ENCODE assay signal across 8 cellular contexts in the genomic region with DNA sequence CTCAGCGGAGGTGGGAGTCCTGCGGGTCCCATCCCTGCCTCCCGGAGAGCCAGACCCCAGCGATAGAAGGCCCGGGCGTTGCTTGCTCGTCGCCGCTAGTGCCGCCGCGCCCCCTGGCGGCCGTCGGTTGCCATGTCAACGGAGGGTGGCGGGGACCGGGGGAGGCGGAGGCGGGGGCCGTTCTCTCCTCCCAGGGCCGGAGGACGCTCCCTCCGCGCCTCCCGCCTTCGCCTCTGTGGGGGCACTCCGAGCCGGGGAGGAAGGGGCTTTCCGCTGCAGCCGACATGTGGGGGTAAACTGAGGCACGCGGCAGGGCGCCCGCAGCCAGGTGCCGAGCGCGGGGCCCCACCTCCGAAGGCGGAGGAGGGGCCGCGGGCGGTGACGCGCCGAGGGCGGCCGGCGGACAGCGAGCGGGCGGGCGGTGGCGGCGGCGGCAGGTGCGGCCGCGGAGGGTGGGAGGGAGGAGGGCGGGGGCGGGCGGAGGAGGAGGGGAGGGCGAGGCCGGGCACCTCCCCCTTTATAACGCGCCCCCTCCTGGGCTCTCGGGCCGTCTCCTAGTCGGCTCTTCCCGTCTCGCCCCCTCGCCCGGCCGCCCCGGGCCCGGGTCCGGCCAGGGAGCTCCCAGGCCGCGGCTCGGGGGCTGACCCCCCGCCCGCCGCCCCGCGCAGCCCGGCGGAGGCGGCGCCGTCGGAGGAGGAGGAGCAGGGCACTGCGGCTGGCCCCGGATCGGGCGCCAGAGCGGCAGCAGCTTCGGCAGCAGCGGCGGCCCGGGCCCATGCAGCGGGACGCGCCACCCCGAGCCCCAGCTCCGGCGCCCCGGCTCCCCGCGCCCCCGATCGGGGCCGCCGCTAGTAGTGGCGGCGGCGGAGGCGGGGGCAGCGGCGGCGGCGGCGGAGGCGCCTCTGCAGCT.
DNase-seq lines count a peak whose midpoint lies in the region; ATAC-seq lines count a peak whose summit lies in the region.

No MANE protein-coding gene starts in this region.

- H3K9ac ChIP-seq in HUES6 (ENCODE audit: low read length), result peak overlapping the region; percentile 34
- H3K9ac ChIP-seq in mucosa of rectum (ENCODE audit: low read depth in 1 of 2, low read length in 2 of 2), result peak overlapping the region; percentile 56 to 91

- peak; percentile 43 for ATAC-seq in GM21423 (IDR thresholded peaks at IDR 0.05; ENCODE audit: unreplicated experiment)

- DNase-seq in DMS 273 (lab: John Stamatoyannopoulos, UW; ENCODE audit: unreplicated experiment), result peak; percentile 93
- DNase-seq in OCI-M1 (lab: John Stamatoyannopoulos, UW), result peak; percentile 89
- DNase-seq in activated T-cell treated with anti-CD3 and anti-CD28 coated beads for 48 hours (ENCODE audit: low read depth), result peak; percentile 86
- DNase-seq in epithelial cell of prostate (ENCODE audit: low read depth, low spot score), result no peak
- peak; percentile 92 for DNase-seq in stimulated activated CD8-positive, alpha-beta memory T cell treated with anti-CD3 and anti-CD28 coated beads, Interleukin-4, amount 100 ng/mL, for 48 hours

- H3K4me1 ChIP-seq in HUES6 (ENCODE audit: control insufficient read depth, insufficient read depth, low read length) (peaks cover 12% of the 10 kb centered on the region), mucosa of rectum (ENCODE audit: control insufficient read depth in 2 of 2, insufficient read depth in 2 of 2, low read length in 2 of 2) (peaks cover 10 to 18% of the 10 kb centered on the region in 2 donors)

- H3K4me3 ChIP-seq in HUES6 (ENCODE audit: low read depth, low read length) (peak overlapping the region; percentile 98), mucosa of rectum (ENCODE audit: low read length in 2 of 2) (peak overlapping the region; percentile 71 to 89)

- no peak overlapping the region for H3K27ac ChIP-seq in HUES6 (ENCODE audit: low read depth, low read length)
- peak overlapping the region; percentile 93 for H3K27ac ChIP-seq in epithelial cell of prostate
- peak overlapping the region; percentile 90 to 94 for H3K27ac ChIP-seq in mucosa of rectum (ENCODE audit: low read depth in 2 of 2, low read length in 2 of 2)

- H3K36me3 ChIP-seq in HUES6 (ENCODE audit: control insufficient read depth, insufficient read depth, low read length) (peaks cover 36% of the 10 kb centered on the region), mucosa of rectum (ENCODE audit: control insufficient read depth in 2 of 2, insufficient read depth in 2 of 2, low read length in 2 of 2) (peaks cover 31 to 33% of the 10 kb centered on the region in 2 donors)

- H3K9me3 ChIP-seq in HUES6 (ENCODE audit: control insufficient read depth, insufficient read depth, low read depth, low read length) (no peaks in the 10 kb centered on the region), mucosa of rectum (ENCODE audit: control insufficient read depth in 2 of 2, low read length in 2 of 2) (no peaks in the 10 kb centered on the region)

- no peaks in the 10 kb centered on the region for H3K27me3 ChIP-seq in HUES6 (ENCODE audit: control insufficient read depth, insufficient read depth, low read length)
- peaks cover 0 to 2% of the 10 kb centered on the region in 2 donors for H3K27me3 ChIP-seq in mucosa of rectum (ENCODE audit: control insufficient read depth in 2 of 2, insufficient read depth in 2 of 2, low read length in 2 of 2)
